In genomic region chr12:121237415-121237814, GRCh38 we compare ENCODE assay signal across 17 cellular contexts. TPM values are rescaled to one million over a fixed set of nuclear protein-coding genes. Genes with fewer than 3 reads are reported as not detected.
DNase-seq lines count a peak whose midpoint lies in the region; ATAC-seq and TF ChIP-seq lines count a peak whose summit lies in the region.
"Had no signal": no experiment of that assay in that cellular context is flagged by ENCODE, and none has a peak within 500 bp of the region (broad histone marks: within the 10 kb centered on the region; RNA-seq: fewer than 3 reads in every experiment).

No MANE protein-coding gene starts in this region.

- H3K4me3 ChIP-seq in muscle layer of colon (ENCODE audit: low read depth in 1 of 2, low read length in 2 of 2): no peak overlapping the region
- no peak overlapping the region for H3K4me3 ChIP-seq in ovary
- H3K4me3 ChIP-seq: dorsolateral prefrontal cortex, esophagus muscularis mucosa, psoas muscle, spleen had no signal

- no peak overlapping the region for H3K4ac ChIP-seq in H9 (ENCODE audit: low read depth, low read length)

- H3K36me3 Mint-ChIP-seq in H9 (ENCODE audit: insufficient read depth in 1 of 3, low read depth in 3 of 3): peaks cover 6 to 29% (median 15%) of the 10 kb centered on the region in 3 experiments; a peak in 6 of 7 replicates
- peaks cover 70% of the 10 kb centered on the region for H3K36me3 Mint-ChIP-seq in activated CD8-positive, alpha-beta T cell treated with anti-CD3 and anti-CD28 coated beads, Interleukin-2, amount 10 ng/mL, durations not matched to agents 7 days and 5 days (ENCODE audit: low read depth)

- H2BK20ac ChIP-seq in H9 (ENCODE audit: low read depth, low read length, poor library complexity, severe bottlenecking): no peak overlapping the region

- TF ChIP-seq POLR2A in ovary (IDR thresholded peaks at IDR 0.05): no peak

- DNase-seq in H9 (no peak), KG1 (lab: John Stamatoyannopoulos, UW) (no peak), hippocampal formation (lab: John Stamatoyannopoulos, UW) (no peak), ovary (no peak)
- no peak for DNase-seq in activated CD8-positive, alpha-beta T cell treated with anti-CD3 and anti-CD28 coated beads, Interleukin-2, amount 10 ng/mL, durations not matched to agents 7 days and 5 days
- DNase-seq: AML-193, dorsolateral prefrontal cortex, NCI-H1436, NCI-H345, spleen, SW 1271 had no signal

- TF ChIP-seq EP300 in ovary (IDR thresholded peaks at IDR 0.05): no peak

- H2BK5ac ChIP-seq in H9 (ENCODE audit: insufficient read length, low read length): no peak overlapping the region

- no peak overlapping the region for H3K14ac ChIP-seq in H9 (ENCODE audit: insufficient read depth, low read length)

- no peaks in the 10 kb centered on the region for H3K23me2 ChIP-seq in H9 (ENCODE audit: insufficient read length, low read depth, low read length, poor library complexity, severe bottlenecking)

- peaks cover 11% of the 10 kb centered on the region for H3K36me3 ChIP-seq in muscle layer of colon (ENCODE audit: insufficient read depth, low read length)
- H3K36me3 ChIP-seq in ovary: no peaks in the 10 kb centered on the region

- H3K79me1 ChIP-seq in H9 (ENCODE audit: insufficient read depth, low read depth, low read length, poor library complexity, severe bottlenecking): no peaks in the 10 kb centered on the region

- H3K27ac ChIP-seq in C4-2B: peak overlapping the region; percentile 69
- no peak overlapping the region for H3K27ac ChIP-seq in H9 (ENCODE audit: insufficient read length, low read depth, low read length)
- peak overlapping the region; percentile 31 for H3K27ac ChIP-seq in muscle layer of colon (ENCODE audit: low read depth, low read length)
- no peak overlapping the region for H3K27ac ChIP-seq in ovary
- H3K27ac ChIP-seq: esophagus muscularis mucosa, psoas muscle had no signal

- intact Hi-C loops in ovary (cut with DNase I): no loop called here

- no peak overlapping the region; a peak in 1 of 5 replicates for H3K4me3 Mint-ChIP-seq in H9
- no peak overlapping the region for H3K4me3 Mint-ChIP-seq in activated CD8-positive, alpha-beta T cell treated with anti-CD3 and anti-CD28 coated beads, Interleukin-2, amount 10 ng/mL, durations not matched to agents 7 days and 5 days
- H3K4me3 Mint-ChIP-seq: activated T-helper 1 cell treated with anti-CD3 and anti-CD28 coated beads, Interleukin-12 subunit alpha, Interleukin-12 subunit beta, Interleukin-2, Interleukin-4 antibody, amounts not matched to agents 30 ng/mL and 10 ng/mL and 1 ng/mL, durations not matched to agents 14 hours and 24 hours and 36 hours had no signal

- H2BK12ac ChIP-seq in H9 (ENCODE audit: insufficient read length, low read depth, low read length): no peak overlapping the region

- H3T11ph ChIP-seq in H9 (ENCODE audit: low read length): no peak overlapping the region

- H2BK120ac ChIP-seq in H9 (ENCODE audit: low read depth, low read length, poor library complexity, severe bottlenecking): no peak overlapping the region

- H4K20me1 ChIP-seq in H9 (ENCODE audit: control insufficient read depth, insufficient read depth, insufficient read length): no peaks in the 10 kb centered on the region

- no peak overlapping the region for H3K56ac ChIP-seq in H9 (ENCODE audit: insufficient read length, low read depth, low read length)

- no peak overlapping the region for H3K4me2 ChIP-seq in H9 (ENCODE audit: insufficient read depth, insufficient read length, low read length)

- H2BK15ac ChIP-seq in H9 (ENCODE audit: low read depth, low read length): no peak overlapping the region

- H3K9me3 Mint-ChIP-seq in H9: no peaks in the 10 kb centered on the region
- H3K9me3 Mint-ChIP-seq in activated CD8-positive, alpha-beta T cell treated with anti-CD3 and anti-CD28 coated beads, Interleukin-2, amount 10 ng/mL, durations not matched to agents 7 days and 5 days (ENCODE audit: insufficient read depth): no peaks in the 10 kb centered on the region
- H3K9me3 Mint-ChIP-seq: activated T-helper 1 cell treated with anti-CD3 and anti-CD28 coated beads, Interleukin-12 subunit alpha, Interleukin-12 subunit beta, Interleukin-2, Interleukin-4 antibody, amounts not matched to agents 30 ng/mL and 10 ng/mL and 1 ng/mL, durations not matched to agents 14 hours and 24 hours and 36 hours had no signal

- H2AK5ac ChIP-seq in H9 (ENCODE audit: insufficient read length, low read length): no peak overlapping the region

- no peak overlapping the region for H3K23ac ChIP-seq in H9 (ENCODE audit: insufficient read length, low read depth, low read length)

- H3K9ac ChIP-seq in H9 (ENCODE audit: extremely low read depth, insufficient read length, low read length): no peak overlapping the region
- H3K9ac ChIP-seq in muscle layer of colon (ENCODE audit: low read length): no peak overlapping the region

- H3K27me3 ChIP-seq in H9 (ENCODE audit: insufficient read depth, low read length) (no peaks in the 10 kb centered on the region), muscle layer of colon (ENCODE audit: control insufficient read depth in 1 of 2, insufficient read depth in 2 of 2, low read length in 2 of 2) (no peaks in the 10 kb centered on the region), ovary (no peaks in the 10 kb centered on the region)
- H3K27me3 ChIP-seq: dorsolateral prefrontal cortex, esophagus muscularis mucosa, spleen had no signal

- H4K5ac ChIP-seq in H9 (ENCODE audit: insufficient read length, low read depth, low read length): no peak overlapping the region

- H3K18ac ChIP-seq in H9 (ENCODE audit: insufficient read length, low read depth, low read length): no peak overlapping the region

- H2AFZ ChIP-seq in H9 (ENCODE audit: low read length): no peak overlapping the region

- no peaks in the 10 kb centered on the region for H3K9me3 ChIP-seq in H9 (ENCODE audit: control insufficient read depth, low read depth, low read length)
- H3K9me3 ChIP-seq in muscle layer of colon (ENCODE audit: low read length): no peaks in the 10 kb centered on the region
- H3K9me3 ChIP-seq in ovary: no peaks in the 10 kb centered on the region
- H3K9me3 ChIP-seq: esophagus muscularis mucosa, psoas muscle, spleen had no signal

- no peak overlapping the region for H4K91ac ChIP-seq in H9 (ENCODE audit: insufficient read length, low read depth, low read length)

- no peak for TF ChIP-seq CTCF in C4-2B (conservative IDR thresholded peaks at IDR 0.05)
- TF ChIP-seq CTCF in H9 (conservative IDR thresholded peaks at IDR 0.05): no peak
- no peak for TF ChIP-seq CTCF in ovary (IDR thresholded peaks at IDR 0.05)

- H3K4me1 ChIP-seq in H9 (ENCODE audit: insufficient read depth, low read length): peaks cover 3% of the 10 kb centered on the region; the same call in 1 of the 2 replicates
- H3K4me1 ChIP-seq in muscle layer of colon (ENCODE audit: insufficient read depth, low read length): peaks cover 39% of the 10 kb centered on the region
- peaks cover 9% of the 10 kb centered on the region for H3K4me1 ChIP-seq in ovary (ENCODE audit: insufficient read depth)
- H3K4me1 ChIP-seq: psoas muscle had no signal

- WGBS in H9 (ENCODE audit: extremely low coverage, insufficient read length, low lambda C conversion rate): no CpG with 5 or more reads among the region's 8 CpGs
- 66 to 79% (median 69%) methylated on average over 8 of the region's 8 CpGs for WGBS in ovary, 3 donors

- POLR2A ChIA-PET in activated CD8-positive, alpha-beta T cell treated with anti-CD3 and anti-CD28 coated beads, Interleukin-2, amount 10 ng/mL, durations not matched to agents 7 days and 5 days (lab: Charles Lee): interaction anchor here (0.8 kb wide), 1 partner anchor 15 kb away, joined by 4 read pairs; no protein-coding TSS in a partner anchor

- no peak for ATAC-seq in activated CD8-positive, alpha-beta T cell treated with anti-CD3 and anti-CD28 coated beads, Interleukin-2, amount 10 ng/mL, durations not matched to agents 7 days and 5 days
- no peak for ATAC-seq in HG02763 (IDR thresholded peaks at IDR 0.05; ENCODE audit: unreplicated experiment)
- ATAC-seq: psoas muscle had no signal

- H3K79me2 ChIP-seq in H9 (ENCODE audit: insufficient read depth, low read length): no peaks in the 10 kb centered on the region

- no peak overlapping the region for H4K8ac ChIP-seq in H9 (replicated peaks; ENCODE audit: insufficient read length, low read depth, low read length)

- CTCF ChIA-PET in activated CD8-positive, alpha-beta T cell treated with anti-CD3 and anti-CD28 coated beads, Interleukin-2, amount 10 ng/mL, durations not matched to agents 7 days and 5 days (lab: Charles Lee): no interaction called here

- peak overlapping the region; percentile 59 to 96 (median 95); a peak in 2 of 7 replicates for H3K27ac Mint-ChIP-seq in H9
- peak overlapping the region; percentile 46 for H3K27ac Mint-ChIP-seq in activated CD8-positive, alpha-beta T cell treated with anti-CD3 and anti-CD28 coated beads, Interleukin-2, amount 10 ng/mL, durations not matched to agents 7 days and 5 days

- peaks cover 25 to 40% of the 10 kb centered on the region in 2 experiments for H3K4me1 Mint-ChIP-seq in H9
- H3K4me1 Mint-ChIP-seq in activated CD8-positive, alpha-beta T cell treated with anti-CD3 and anti-CD28 coated beads, Interleukin-2, amount 10 ng/mL, durations not matched to agents 7 days and 5 days (ENCODE audit: low read depth): peaks cover 44% of the 10 kb centered on the region

- no peaks in the 10 kb centered on the region for H3K27me3 Mint-ChIP-seq in H9 (ENCODE audit: low read depth)
- H3K27me3 Mint-ChIP-seq in activated CD8-positive, alpha-beta T cell treated with anti-CD3 and anti-CD28 coated beads, Interleukin-2, amount 10 ng/mL, durations not matched to agents 7 days and 5 days (ENCODE audit: low read depth): no peaks in the 10 kb centered on the region

RNA-seq across cellular contexts. Expression of gene P2RX4, which starts 27.5 kb away (rescaled TPM):
- total RNA-seq in H9 (2021) (7.9 and 8.1 TPM in 2 replicates), ovary (10 to 100 TPM; 17.8 to 46.7 (median 24.5) TPM)
- total RNA-seq in activated CD8-positive, alpha-beta T cell treated with anti-CD3 and anti-CD28 coated beads, Interleukin-2, amount 10 ng/mL, durations not matched to agents 7 days and 5 days: 10 to 100 TPM; 38.7 to 41.0 TPM
- polyA plus RNA-seq in ovary: 10 to 100 TPM; 26.6 to 44.5 TPM

RNA-seq across cellular contexts. Expression of gene CAMKK2, which starts 59.1 kb away (rescaled TPM):
- total RNA-seq in H9 (2021) (22.4 and 24.7 TPM in 2 replicates), ovary (10 to 100 TPM; 19.0 to 44.6 (median 38.6) TPM)
- total RNA-seq in activated CD8-positive, alpha-beta T cell treated with anti-CD3 and anti-CD28 coated beads, Interleukin-2, amount 10 ng/mL, durations not matched to agents 7 days and 5 days: 10 to 100 TPM; 32.2 to 32.7 TPM
- 10 to 100 TPM; 23.2 to 38.0 TPM for polyA plus RNA-seq in ovary

Comparison
In these comparisons a context has a peak if more than half of its experiments do, and no peak if none do; other contexts are left out.
1. H3K27ac ChIP-seq: peak in C4-2B (single experiment) and muscle layer of colon (single experiment); none in H9 (single experiment) and ovary (0 of 2).